8 cellular contexts compared by ENCODE assay signal in genomic region chr11:124402326-124402922, GRCh38. TPM values are rescaled to one million over a fixed set of nuclear protein-coding genes. Genes with fewer than 3 reads are reported as not detected.
DNase-seq lines count a peak whose midpoint lies in the region; ATAC-seq and TF ChIP-seq lines count a peak whose summit lies in the region.

No MANE protein-coding gene starts in this region.

- peaks cover 2% of the 10 kb centered on the region for H3K27me3 Mint-ChIP-seq in activated CD8-positive, alpha-beta T cell treated with anti-CD3 and anti-CD28 coated beads for 36 hours

- DNase-seq in AG20443 (ENCODE audit: low spot score) (peak; percentile 78), GM12864 (ENCODE audit: low read depth) (peak; percentile 10), NAMALWA (ENCODE audit: low spot score) (peak; percentile 73), fibroblast of villous mesenchyme (ENCODE audit: low read depth) (peak; percentile 79), omental fat pad (ENCODE audit: low spot score) (peak; percentile 63), NCI-H187 treated with DMSO at 0.1 percent for 48 hours (lab: John Stamatoyannopoulos, UW) (no peak)
- DNase-seq in activated CD8-positive, alpha-beta T cell treated with anti-CD3 and anti-CD28 coated beads for 36 hours, result peak; percentile 79

- ATAC-seq in HG02678 (IDR thresholded peaks at IDR 0.05; ENCODE audit: unreplicated experiment) (peak; percentile 97), omental fat pad (ENCODE audit: low FRiP score) (no peak)
- ATAC-seq in activated CD8-positive, alpha-beta T cell treated with anti-CD3 and anti-CD28 coated beads for 36 hours, result peak; percentile 81

- H3K9me3 Mint-ChIP-seq in activated CD8-positive, alpha-beta T cell treated with anti-CD3 and anti-CD28 coated beads for 36 hours, result no peaks in the 10 kb centered on the region

- no peak overlapping the region for H3K27ac Mint-ChIP-seq in activated CD8-positive, alpha-beta T cell treated with anti-CD3 and anti-CD28 coated beads for 36 hours

- peaks cover 2% of the 10 kb centered on the region for H3K36me3 Mint-ChIP-seq in activated CD8-positive, alpha-beta T cell treated with anti-CD3 and anti-CD28 coated beads for 36 hours (ENCODE audit: low read depth)

- POLR2A ChIA-PET in activated CD8-positive, alpha-beta T cell treated with anti-CD3 and anti-CD28 coated beads for 36 hours (lab: Charles Lee), result no interaction called here

- H3K4me1 Mint-ChIP-seq in activated CD8-positive, alpha-beta T cell treated with anti-CD3 and anti-CD28 coated beads for 36 hours (ENCODE audit: low read depth), result no peaks in the 10 kb centered on the region

- H3K4me3 ChIP-seq in GM12864 (ENCODE audit: low read depth, low read length) (no peak overlapping the region), fibroblast of villous mesenchyme (ENCODE audit: low read depth, low read length) (no peak overlapping the region)

- intact Hi-C loops in activated CD8-positive, alpha-beta T cell treated with anti-CD3 and anti-CD28 coated beads for 36 hours (cut with micrococcal nuclease), result no loop called here

- no peak overlapping the region for H3K4me3 Mint-ChIP-seq in activated CD8-positive, alpha-beta T cell treated with anti-CD3 and anti-CD28 coated beads for 36 hours

- CTCF ChIA-PET in activated CD8-positive, alpha-beta T cell treated with anti-CD3 and anti-CD28 coated beads for 36 hours (lab: Charles Lee), result interaction anchor here (0.5 to 3.1 kb wide), 33 partner anchors 9 to 476 kb away, joined by 3 to 16 read pairs (median 4); partner anchors contain the start of gene OR8A1

- TF ChIP-seq CTCF in GM12864 (IDR thresholded peaks at IDR 0.05; ENCODE audit: low read depth, low read length, missing control alignments), result peak; percentile 78
- TF ChIP-seq CTCF in activated CD8-positive, alpha-beta T cell treated with anti-CD3 and anti-CD28 coated beads for 36 hours (IDR thresholded peaks at IDR 0.05), result peak; percentile 72
- peak; percentile 82 for TF ChIP-seq CTCF in fibroblast of villous mesenchyme (IDR thresholded peaks at IDR 0.05; ENCODE audit: insufficient read depth, low read depth, low read length)
- TF ChIP-seq CTCF in omental fat pad (IDR thresholded peaks at IDR 0.05), result no peak

RNA-seq across cellular contexts. Expression of gene OR8B3, which starts 3.6 kb away (rescaled TPM):
- total RNA-seq in activated CD8-positive, alpha-beta T cell treated with anti-CD3 and anti-CD28 coated beads for 36 hours, result not detected
- total RNA-seq in fibroblast of villous mesenchyme (not detected in 2 replicates), omental fat pad (not detected)

RNA-seq across cellular contexts. Expression of gene OR8B2, which starts 18.1 kb away (rescaled TPM):
- not detected for total RNA-seq in activated CD8-positive, alpha-beta T cell treated with anti-CD3 and anti-CD28 coated beads for 36 hours
- total RNA-seq in fibroblast of villous mesenchyme, result not detected in 2 replicates
- not detected for total RNA-seq in omental fat pad

RNA-seq across cellular contexts. Expression of gene OR8B4, which starts 22.2 kb away (rescaled TPM):
- total RNA-seq in activated CD8-positive, alpha-beta T cell treated with anti-CD3 and anti-CD28 coated beads for 36 hours, result not detected
- total RNA-seq in fibroblast of villous mesenchyme, result not detected in 2 replicates
- not detected for total RNA-seq in omental fat pad

RNA-seq across cellular contexts. Expression of gene OR8B8, which starts 43.1 kb away (rescaled TPM):
- not detected for total RNA-seq in activated CD8-positive, alpha-beta T cell treated with anti-CD3 and anti-CD28 coated beads for 36 hours
- total RNA-seq in fibroblast of villous mesenchyme, result not detected in 2 replicates
- total RNA-seq in omental fat pad, result not detected

Comparison
In these comparisons a context has a peak if more than half of its experiments do, and no peak if none do; other contexts are left out.
1. CTCF ChIP-seq: peak in GM12864 (single experiment), activated CD8-positive, alpha-beta T cell treated with anti-CD3 and anti-CD28 coated beads for 36 hours (single experiment) and fibroblast of villous mesenchyme (single experiment); none in omental fat pad (0 of 3).